ENCODE assay signal across 17 cellular contexts in the genomic region with DNA sequence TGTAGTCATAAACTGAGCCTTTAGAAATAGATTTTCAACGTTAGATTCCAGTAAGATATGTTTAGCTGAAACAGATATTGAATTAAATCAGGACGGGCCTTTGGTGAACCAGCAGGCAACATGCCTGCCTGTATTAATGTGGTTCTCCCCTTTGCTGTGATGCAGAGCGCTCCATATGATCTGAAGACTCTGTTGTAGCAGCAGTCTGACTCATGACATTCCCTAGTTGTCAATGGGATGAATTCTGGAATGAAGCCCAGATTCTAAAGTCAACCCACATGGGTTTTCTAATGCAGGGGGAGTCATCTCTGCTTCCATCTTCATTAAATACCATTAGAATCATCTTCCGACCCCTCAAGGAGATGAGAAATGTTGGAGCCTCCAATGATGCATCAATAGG.
DNase-seq lines count a peak whose midpoint lies in the region; ATAC-seq and TF ChIP-seq lines count a peak whose summit lies in the region.
"Had no signal": no experiment of that assay in that cellular context is flagged by ENCODE, and none has a peak within 500 bp of the region (broad histone marks: within the 10 kb centered on the region; RNA-seq: fewer than 3 reads in every experiment).

No MANE protein-coding gene starts in this region.

- ATAC-seq in PC-3 = no peak
- no peak for ATAC-seq in CD4-positive, alpha-beta T cell (ENCODE audit: poor library complexity)
- ATAC-seq in GM21515 (IDR thresholded peaks at IDR 0.05; ENCODE audit: unreplicated experiment) = no peak
- ATAC-seq: left cardiac atrium had no signal

- no peak overlapping the region for H3K4me3 Mint-ChIP-seq in CD4-positive, alpha-beta T cell
- H3K4me3 Mint-ChIP-seq: activated naive CD4-positive, alpha-beta T cell treated with anti-CD3 and anti-CD28 coated beads for 36 hours; endodermal cell had no signal

- H3K4me1 ChIP-seq in PC-3 (ENCODE audit: insufficient read depth, low read length) (no peaks in the 10 kb centered on the region), adrenal gland (replicated peaks in 1 of 2) (no peaks in the 10 kb centered on the region)

- H3K9me3 Mint-ChIP-seq in CD4-positive, alpha-beta T cell = peaks cover 7% of the 10 kb centered on the region
- H3K9me3 Mint-ChIP-seq: endodermal cell had no signal

- H3K27me3 ChIP-seq in PC-3 (ENCODE audit: low read length) (peaks cover 87% of the 10 kb centered on the region), adrenal gland (no peaks in the 10 kb centered on the region)
- no peaks in the 10 kb centered on the region for H3K27me3 ChIP-seq in CD4-positive, alpha-beta T cell (ENCODE audit: control insufficient read depth, insufficient read depth, low read length)

- H3K9me3 ChIP-seq in PC-3 (ENCODE audit: low read length) (peaks cover 6% of the 10 kb centered on the region; the same call in 1 of the 2 replicates), adrenal gland (replicated peaks in 1 of 3) (no peaks in the 10 kb centered on the region)
- no peaks in the 10 kb centered on the region for H3K9me3 ChIP-seq in CD4-positive, alpha-beta T cell (ENCODE audit: control insufficient read depth, low read length)

- no peak overlapping the region for H2AFZ ChIP-seq in PC-3 (ENCODE audit: low read length)

- no peak for TF ChIP-seq POLR2A in adrenal gland (IDR thresholded peaks at IDR 0.05)

- no peak overlapping the region for H3K9ac ChIP-seq in PC-3 (ENCODE audit: low read length)

- H3K9me2 ChIP-seq in PC-3 (replicated peaks; ENCODE audit: low read length) = no peaks in the 10 kb centered on the region

- WGBS in adrenal gland, 4 donors = 73 to 85% (median 78%) methylated on average over 4 of the region's 4 CpGs

- no peaks in the 10 kb centered on the region for H3K36me3 Mint-ChIP-seq in CD4-positive, alpha-beta T cell (ENCODE audit: low read depth)

- H3K36me3 ChIP-seq in PC-3 (ENCODE audit: low read depth, low read length) (no peaks in the 10 kb centered on the region), adrenal gland (replicated peaks in 1 of 2) (no peaks in the 10 kb centered on the region)

- no TSS peak for BruUV-seq in PC-3 (replicated peaks; lab: Mats Ljungman, UMichigan)

- no peak overlapping the region for H3K4me3 ChIP-seq in PC-3 (ENCODE audit: low read length)
- H3K4me3 ChIP-seq in fibroblast of pulmonary artery (replicated peaks; ENCODE audit: low read depth, low read length) = no peak overlapping the region
- H3K4me3 ChIP-seq in skeletal muscle cell (ENCODE audit: low read depth, low read length) = no peak overlapping the region
- no peak overlapping the region for H3K4me3 ChIP-seq in adrenal gland

- CTCF ChIA-PET in PC-3 (lab: Charles Lee) = no interaction called here
- CTCF ChIA-PET in CD4-positive, alpha-beta T cell (lab: Charles Lee) = no interaction called here

- H4K20me1 ChIP-seq in PC-3 (ENCODE audit: low read length) = no peaks in the 10 kb centered on the region

- DNase-seq in EL (peak; percentile 75), PC-3 (peak; percentile 15), fibroblast of pulmonary artery (ENCODE audit: low read depth) (peak; percentile 35), skeletal muscle cell (ENCODE audit: low read depth) (peak; percentile 80), adrenal gland (no peak)
- DNase-seq in CD4-positive, alpha-beta T cell = no peak
- DNase-seq: activated CD4-positive, alpha-beta T cell treated with anti-CD3 and anti-CD28 coated beads for 1 hour; activated CD8-positive, alpha-beta memory T cell treated with anti-CD3 and anti-CD28 coated beads, Interleukin-2, amount 50 U/mL, for 4 hours; activated naive CD4-positive, alpha-beta T cell treated with anti-CD3 and anti-CD28 coated beads for 36 hours; endodermal cell; GDM1; left cardiac atrium; NCI-H1930; NCI-H774; stimulated activated CD4-positive, alpha-beta T cell treated with anti-CD3 and anti-CD28 coated beads, Interleukin-15, amount 100 ng/mL, for 24 hours had no signal

- intact Hi-C loops in PC-3 (cut with micrococcal nuclease) (no loop called here), adrenal gland (cut with DNase I) (no loop called here)
- intact Hi-C loops in CD4-positive, alpha-beta T cell (cut with DNase I, micrococcal nuclease) = no loop called here

- no peaks in the 10 kb centered on the region for H3K79me2 ChIP-seq in PC-3 (ENCODE audit: low read length)

- no peak overlapping the region for H3K27ac Mint-ChIP-seq in CD4-positive, alpha-beta T cell
- H3K27ac Mint-ChIP-seq: activated naive CD4-positive, alpha-beta T cell treated with anti-CD3 and anti-CD28 coated beads for 36 hours; endodermal cell; progenitor cell of endocrine pancreas had no signal

- H3K4me1 Mint-ChIP-seq in CD4-positive, alpha-beta T cell (ENCODE audit: low read depth) = no peaks in the 10 kb centered on the region
- H3K4me1 Mint-ChIP-seq: endodermal cell had no signal

- no peak overlapping the region for H3K27ac ChIP-seq in PC-3 (ENCODE audit: low read length)
- no peak overlapping the region for H3K27ac ChIP-seq in adrenal gland
- H3K27ac ChIP-seq in CD4-positive, alpha-beta T cell (ENCODE audit: low read depth, low read length) = no peak overlapping the region

- POLR2A ChIA-PET in PC-3 (lab: Charles Lee; ENCODE audit: unreplicated experiment) = no interaction called here
- POLR2A ChIA-PET in CD4-positive, alpha-beta T cell (lab: Charles Lee) = no interaction called here

- TF ChIP-seq CTCF in PC-3 (conservative IDR thresholded peaks at IDR 0.05; ENCODE audit: low read depth, low read length) = no peak
- no peak for TF ChIP-seq CTCF in fibroblast of pulmonary artery (IDR thresholded peaks at IDR 0.05; ENCODE audit: low read length, missing control alignments)
- no peak for TF ChIP-seq CTCF in adrenal gland (IDR thresholded peaks at IDR 0.05)
- TF ChIP-seq CTCF in CD4-positive, alpha-beta T cell (IDR thresholded peaks at IDR 0.05) = no peak

- no peak overlapping the region for H3K4me2 ChIP-seq in PC-3 (ENCODE audit: low read length)

- H3K27me3 Mint-ChIP-seq in CD4-positive, alpha-beta T cell = no peaks in the 10 kb centered on the region

- H3F3A ChIP-seq in PC-3 (ENCODE audit: low read length, unreplicated experiment) = no peaks in the 10 kb centered on the region

Comparison
In these comparisons a context has a peak if more than half of its experiments do, and no peak if none do; other contexts are left out.
1. DNase-seq: peak in EL (single experiment), PC-3 (single experiment), fibroblast of pulmonary artery (single experiment) and skeletal muscle cell (single experiment); none in adrenal gland (0 of 7) and CD4-positive, alpha-beta T cell (0 of 10).